In the genomic region with DNA sequence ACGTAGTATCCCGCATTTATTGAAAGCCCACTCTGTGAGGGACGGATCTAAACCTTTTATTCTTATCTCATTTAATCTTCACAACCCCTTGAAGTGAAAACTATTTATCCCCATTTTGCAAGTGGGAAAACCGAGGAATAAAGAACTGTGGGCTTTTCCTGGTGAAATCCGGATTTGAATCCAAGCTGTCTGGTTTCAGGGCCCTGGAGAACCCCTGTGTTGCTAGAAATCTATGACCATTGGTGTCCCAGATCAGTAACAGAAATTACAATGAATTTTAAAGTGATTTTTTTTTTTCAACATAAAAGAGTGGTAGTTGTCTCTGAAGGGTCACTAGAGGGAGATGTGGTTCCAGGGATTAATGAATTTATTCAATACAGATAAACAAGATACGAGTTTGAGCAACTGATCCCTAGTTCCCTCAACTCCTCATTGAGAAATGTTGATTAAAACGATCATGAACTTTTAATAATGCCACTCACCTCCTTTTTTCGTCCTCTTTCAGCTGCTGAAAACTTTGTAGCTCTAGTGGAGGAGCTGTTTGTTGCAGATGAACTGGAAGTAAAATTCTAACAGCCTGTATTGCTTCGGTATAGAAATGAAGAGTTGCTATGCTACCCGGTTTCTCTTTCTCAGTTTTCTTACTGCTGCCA, we compare ENCODE assay signal across 8 cellular contexts. TPM values are rescaled to one million over a fixed set of nuclear protein-coding genes. Genes with fewer than 3 reads are reported as not detected.
DNase-seq lines count a peak whose midpoint lies in the region; ATAC-seq and TF ChIP-seq lines count a peak whose summit lies in the region.

No MANE protein-coding gene starts in this region.

- CTCF ChIA-PET in HCT116 (lab: Charles Lee), result interaction anchor here (0.7 to 1.0 kb wide), 2 partner anchors 39 to 305 kb away, joined by 3 read pairs; no protein-coding TSS in a partner anchor

- TF ChIP-seq CTCF in HCT116 (IDR thresholded peaks at IDR 0.05 in 2 of 3, conservative IDR thresholded peaks at IDR 0.05 in 1 of 3; ENCODE audit: borderline replicate concordance in 1 of 3, insufficient read depth in 1 of 3, low read depth in 2 of 3, low read length in 2 of 3), result peak; percentile 42 to 63 (median 61)
- peak; percentile 66 for TF ChIP-seq CTCF in natural killer cell (IDR thresholded peaks at IDR 0.05)

- TSS peak; percentile 58 for BruUV-seq in HCT116 (replicated peaks; lab: Mats Ljungman, UMichigan)

- peaks cover 25 to 63% (median 51%) of the 10 kb centered on the region in 4 donors for H3K4me1 Mint-ChIP-seq in CD4-positive, CD25-positive, alpha-beta regulatory T cell
- H3K4me1 Mint-ChIP-seq in effector memory CD8-positive, alpha-beta T cell (ENCODE audit: low read depth in 2 of 2), result peaks cover 45 to 62% of the 10 kb centered on the region in 2 donors
- peaks cover 62 to 64% of the 10 kb centered on the region in 2 donors for H3K4me1 Mint-ChIP-seq in natural killer cell

- no peak overlapping the region for H2AFZ ChIP-seq in HCT116 (ENCODE audit: low read depth, low read length, poor library complexity, severe bottlenecking)

- peaks cover 37% of the 10 kb centered on the region for H3K36me3 Mint-ChIP-seq in CD4-positive, CD25-positive, alpha-beta regulatory T cell
- peaks cover 61% of the 10 kb centered on the region for H3K36me3 Mint-ChIP-seq in effector memory CD8-positive, alpha-beta T cell (ENCODE audit: insufficient read depth)
- H3K36me3 Mint-ChIP-seq in natural killer cell, result peaks cover 20% of the 10 kb centered on the region

- peak overlapping the region; percentile 98 for H3K4me3 ChIP-seq in CD4-positive, CD25-positive, alpha-beta regulatory T cell (ENCODE audit: low read depth, low read length)
- H3K4me3 ChIP-seq in HCT116 (replicated peaks in 1 of 2; ENCODE audit: low read depth in 1 of 2, low read length in 2 of 2), result peak overlapping the region; percentile 77 to 88

- RAD21 ChIA-PET in HCT116 (lab: Charles Lee; ENCODE audit: low non-redundant PET in 1 of 2, low total read pairs in 2 of 2, uncharacterized antibody in 2 of 2, unreplicated experiment in 2 of 2), result no interaction called here

- no peaks in the 10 kb centered on the region for H3K27me3 ChIP-seq in CD4-positive, CD25-positive, alpha-beta regulatory T cell (ENCODE audit: control insufficient read depth, insufficient read depth, low read length)
- no peaks in the 10 kb centered on the region for H3K27me3 ChIP-seq in HCT116 (ENCODE audit: insufficient read depth, low read length)

- no peaks in the 10 kb centered on the region for H3K9me3 ChIP-seq in CD4-positive, CD25-positive, alpha-beta regulatory T cell (ENCODE audit: control insufficient read depth in 2 of 2, low read length in 2 of 2)
- H3K9me3 ChIP-seq in HCT116 (ENCODE audit: control insufficient read depth in 1 of 2, insufficient read depth in 1 of 2, low read depth in 1 of 2, low read length in 2 of 2), result no peaks in the 10 kb centered on the region

- H4K20me1 ChIP-seq in HCT116 (ENCODE audit: insufficient read depth), result peaks cover 12% of the 10 kb centered on the region; the same call in 1 of the 2 replicates

- no peaks in the 10 kb centered on the region for H3K9me3 Mint-ChIP-seq in CD4-positive, CD25-positive, alpha-beta regulatory T cell
- H3K9me3 Mint-ChIP-seq in effector memory CD8-positive, alpha-beta T cell, result no peaks in the 10 kb centered on the region
- H3K9me3 Mint-ChIP-seq in natural killer cell, result no peaks in the 10 kb centered on the region

- H3K27me3 Mint-ChIP-seq in CD4-positive, CD25-positive, alpha-beta regulatory T cell, result peaks cover 4% of the 10 kb centered on the region
- H3K27me3 Mint-ChIP-seq in effector memory CD8-positive, alpha-beta T cell, result no peaks in the 10 kb centered on the region
- no peaks in the 10 kb centered on the region for H3K27me3 Mint-ChIP-seq in natural killer cell (ENCODE audit: low read depth in 2 of 2)

- peak overlapping the region; percentile 99 to 100 (median 99) for H3K27ac Mint-ChIP-seq in CD4-positive, CD25-positive, alpha-beta regulatory T cell
- peak overlapping the region; percentile 100 for H3K27ac Mint-ChIP-seq in effector memory CD8-positive, alpha-beta T cell
- H3K27ac Mint-ChIP-seq in natural killer cell, result peak overlapping the region; percentile 98 to 100

- peak overlapping the region; percentile 98 to 100 (median 100) for H3K4me3 Mint-ChIP-seq in CD4-positive, CD25-positive, alpha-beta regulatory T cell
- peak overlapping the region; percentile 100 for H3K4me3 Mint-ChIP-seq in effector memory CD8-positive, alpha-beta T cell
- H3K4me3 Mint-ChIP-seq in natural killer cell, result peak overlapping the region; percentile 100

- intact Hi-C loops in HCT116 (cut with micrococcal nuclease), result loop anchor here (1.0 to 5.0 kb wide), 3 partner anchors 292 to 556 kb away; no protein-coding TSS in a partner anchor
- intact Hi-C loops in natural killer cell (cut with micrococcal nuclease), result loop anchor here (1.0 kb wide), 1 partner anchor 302 kb away; a partner anchor contains a TSS

- peak overlapping the region; percentile 95 for H3K27ac ChIP-seq in CD4-positive, CD25-positive, alpha-beta regulatory T cell (ENCODE audit: insufficient read depth, low read length, poor library complexity, severe bottlenecking)
- H3K27ac ChIP-seq in HCT116 (ENCODE audit: low read depth, low read length), result peak overlapping the region; percentile 76

- H3K4me1 ChIP-seq in CD4-positive, CD25-positive, alpha-beta regulatory T cell (ENCODE audit: control insufficient read depth, insufficient read depth, low read length, poor library complexity, severe bottlenecking), result peaks cover 53% of the 10 kb centered on the region
- H3K4me1 ChIP-seq in HCT116 (ENCODE audit: control insufficient read depth in 1 of 2, insufficient read depth in 2 of 2, low read length in 2 of 2), result peaks cover 7 to 27% of the 10 kb centered on the region in 2 experiments; a peak in 3 of 4 replicates

- POLR2A ChIA-PET in HCT116 (lab: Charles Lee), result interaction anchor here (1.0 kb wide), 1 partner anchor 29 kb away, joined by 4 read pairs; a partner anchor contains a TSS

- H3K36me3 ChIP-seq in CD4-positive, CD25-positive, alpha-beta regulatory T cell (ENCODE audit: control insufficient read depth, insufficient read depth, low read length), result peaks cover 30% of the 10 kb centered on the region
- peaks cover 18 to 41% of the 10 kb centered on the region in 2 experiments; a peak in 3 of 4 replicates for H3K36me3 ChIP-seq in HCT116 (ENCODE audit: control insufficient read depth in 1 of 2, insufficient read depth in 2 of 2, low read length in 2 of 2)

- ATAC-seq in CD4-positive, CD25-positive, alpha-beta regulatory T cell (ENCODE audit: low read depth in 2 of 2), result no peak
- ATAC-seq in HCT116 (no peak), natural killer cell (peak in 1 of 3 donors; percentile 6)
- ATAC-seq in effector memory CD8-positive, alpha-beta T cell (replicated peaks), result peak; percentile 13

- peak overlapping the region; percentile 77 for H3K4me2 ChIP-seq in HCT116 (ENCODE audit: low read length)

- H3K9ac ChIP-seq in HCT116 (ENCODE audit: low read length), result peak overlapping the region; percentile 90

- peak; percentile 63 for TF ChIP-seq RAD21 in HCT116 (IDR thresholded peaks at IDR 0.05; ENCODE audit: low read depth)

- H3K9me2 ChIP-seq in HCT116 (ENCODE audit: insufficient read depth), result no peaks in the 10 kb centered on the region

- DNase-seq in CD4-positive, CD25-positive, alpha-beta regulatory T cell, result peak in 2 of 3 donors; percentile 45 to 71
- DNase-seq in HCT116 (ENCODE audit: low read depth, low spot score) (peak; percentile 16), RPMI8226 (peak; percentile 14), natural killer cell (no peak), T-helper 9 cell (no peak)
- DNase-seq in effector memory CD8-positive, alpha-beta T cell, result peak in 1 of 3 experiments; percentile 12
- DNase-seq in NK-92 treated with Interleukin-12 subunit alpha and Interleukin-12 subunit beta, amount 100 ng/mL, for 24 hours (lab: John Stamatoyannopoulos, UW), result no peak
- DNase-seq in activated CD8-positive, alpha-beta memory T cell treated with anti-CD3 and anti-CD28 coated beads, Interleukin-2, amount 50 U/mL, for 4 hours, result no peak

- no peak for TF ChIP-seq POLR2A in HCT116 (IDR thresholded peaks at IDR 0.05; ENCODE audit: borderline replicate concordance, extremely low read depth, insufficient read depth, insufficient read length)

- H3K79me2 ChIP-seq in HCT116 (ENCODE audit: insufficient read depth, low read length), result peaks cover 53% of the 10 kb centered on the region

TF ChIP-seq in HCT116, 20 proteins besides CTCF, POLR2A, EP300 and RAD21 (continues in another document):
- TF ChIP-seq ZNF274 (IDR thresholded peaks at IDR 0.05; ENCODE audit: low read depth, low read length) (no peak), ELF1 (IDR thresholded peaks at IDR 0.05; ENCODE audit: borderline replicate concordance, low read depth) (no peak), SIN3A (IDR thresholded peaks at IDR 0.05; ENCODE audit: low read depth) (peak; percentile 13; the same call in 1 of the 2 replicates)

RNA-seq across cellular contexts. Expression of a gene that starts 0.9 kb away (rescaled TPM):
- total RNA-seq in CD4-positive, CD25-positive, alpha-beta regulatory T cell, result 178 TPM
- polyA plus RNA-seq in CD4-positive, CD25-positive, alpha-beta regulatory T cell, result 100 to 1,000 TPM; 272 to 336 (median 287) TPM
- total RNA-seq in HCT116 (2021; ENCODE audit: unreplicated experiment) (424 TPM), natural killer cell (100 to 1,000 TPM; 188 to 220 (median 201) TPM)
- polyA plus RNA-seq in HCT116 (2012), result 265 and 266 TPM in 2 replicates

RNA-seq across cellular contexts. Expression of a gene that starts 28.4 kb away (rescaled TPM):
- 4.6 TPM for total RNA-seq in CD4-positive, CD25-positive, alpha-beta regulatory T cell
- 10 to 100 TPM in 1 of 4 donors, 1 to 10 TPM in 3; 7.0 to 12.8 (median 8.7) TPM for polyA plus RNA-seq in CD4-positive, CD25-positive, alpha-beta regulatory T cell
- total RNA-seq in HCT116 (2021; ENCODE audit: unreplicated experiment), result 0.42 TPM
- polyA plus RNA-seq in HCT116 (2012), result 0.20 TPM in 2 replicates
- 1 to 10 TPM in 1 of 3 donors, under 1 TPM in 2; 0.68 to 1.5 (median 0.98) TPM for total RNA-seq in natural killer cell

RNA-seq across cellular contexts. Expression of a gene that starts 28.5 kb away (rescaled TPM):
- total RNA-seq in CD4-positive, CD25-positive, alpha-beta regulatory T cell, result 28.0 TPM
- polyA plus RNA-seq in CD4-positive, CD25-positive, alpha-beta regulatory T cell, result 10 to 100 TPM; 43.2 to 73.8 (median 49.0) TPM
- total RNA-seq in HCT116 (2021; ENCODE audit: unreplicated experiment) (16.3 TPM), natural killer cell (10 to 100 TPM; 15.4 to 25.7 (median 17.5) TPM)
- polyA plus RNA-seq in HCT116 (2012), result 9.1 and 9.2 TPM in 2 replicates

Comparison
In these comparisons a context has a peak if more than half of its experiments do, and no peak if none do; other contexts are left out.
1. DNase-seq: peak in CD4-positive, CD25-positive, alpha-beta regulatory T cell (2 of 3), HCT116 (single experiment) and RPMI8226 (single experiment); none in natural killer cell (single experiment), NK-92 treated with Interleukin-12 subunit alpha and Interleukin-12 subunit beta, amount 100 ng/mL, for 24 hours (single experiment), T-helper 9 cell (single experiment) and activated CD8-positive, alpha-beta memory T cell treated with anti-CD3 and anti-CD28 coated beads, Interleukin-2, amount 50 U/mL, for 4 hours (single experiment).
2. Peak in every context shown above with its lines, with median percentiles within 50 percentile points of each other: H3K27ac Mint-ChIP-seq and H3K4me3 Mint-ChIP-seq.